ENCODE assay signal across 8 cellular contexts in the genomic region with DNA sequence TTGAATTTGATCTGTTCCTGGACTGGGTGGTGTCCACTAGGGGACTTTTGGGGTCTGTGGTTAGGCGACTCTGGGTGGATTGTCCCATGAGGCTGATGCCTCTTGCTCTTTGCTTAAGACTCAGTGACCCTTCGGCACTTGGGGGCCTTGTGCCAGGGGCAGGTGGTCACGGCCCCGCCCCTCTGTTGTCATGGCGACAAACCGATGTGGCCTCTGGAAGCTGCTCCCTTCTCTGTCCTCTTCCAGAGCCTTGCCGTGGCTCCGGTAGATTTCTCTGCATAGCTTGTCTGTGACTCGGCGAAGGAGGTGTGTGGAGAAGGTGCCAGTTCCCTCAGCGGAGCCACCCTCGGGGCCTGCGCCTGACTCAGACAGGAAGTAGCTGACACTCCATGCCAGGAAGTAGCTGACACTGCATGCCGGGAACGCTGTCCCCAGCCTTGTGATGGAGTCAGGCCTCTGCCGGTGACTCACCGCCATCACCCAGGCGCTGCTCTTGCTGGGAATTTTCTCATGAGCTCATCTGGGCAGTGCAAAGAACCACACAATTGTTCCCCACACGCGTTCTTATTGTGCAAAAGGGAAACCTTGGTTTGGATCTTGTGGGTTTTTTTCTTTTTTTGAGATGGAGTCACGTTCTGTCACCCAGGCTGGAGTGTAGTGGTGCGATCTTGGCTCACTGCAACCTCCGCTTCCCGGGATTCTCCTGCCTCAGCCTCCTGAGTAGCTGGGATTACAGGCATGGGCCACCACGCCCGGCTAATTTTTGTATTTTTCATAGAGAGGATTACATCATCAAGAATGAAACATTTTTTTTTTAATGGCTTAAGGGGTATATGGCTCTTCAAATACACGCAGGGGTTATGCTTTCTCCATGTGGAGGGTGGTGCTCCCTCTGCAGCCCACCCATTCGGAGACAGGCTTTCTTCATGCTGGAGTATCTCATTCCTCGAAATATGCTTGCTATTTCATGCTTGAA.
DNase-seq lines count a peak whose midpoint lies in the region; ATAC-seq and TF ChIP-seq lines count a peak whose summit lies in the region.

No MANE protein-coding gene starts in this region.

- peak; percentile 98 for DNase-seq in GM04504 (ENCODE audit: low read depth)
- peak; percentile 89 for DNase-seq in PC-3
- DNase-seq in activated T-helper 1 cell treated with anti-CD3 and anti-CD28 coated beads, Interleukin-2, amount 50 U/mL, for 16 hours (ENCODE audit: low read depth in 1 of 2, low spot score in 1 of 2), result peak; percentile 75 to 84
- DNase-seq in fibroblast of gingiva (ENCODE audit: low read depth), result peak; percentile 93
- DNase-seq in neural progenitor cell (ENCODE audit: low spot score), result peak; percentile 52
- peak; percentile 95 for DNase-seq in stimulated activated naive CD4-positive, alpha-beta T cell treated with Interleukin-2 at 50 U/mL for 16 hours (lab: John Stamatoyannopoulos, UW)
- no peak for DNase-seq in NCI-H1048 (lab: John Stamatoyannopoulos, UW)

- TF ChIP-seq CTCF in PC-3 (conservative IDR thresholded peaks at IDR 0.05; ENCODE audit: low read depth, low read length), result no peak
- TF ChIP-seq CTCF in neural progenitor cell (IDR thresholded peaks at IDR 0.05), result no peak

- H3K4me1 ChIP-seq in PC-3 (ENCODE audit: insufficient read depth, low read length), result peaks cover 15% of the 10 kb centered on the region
- H3K4me1 ChIP-seq in neural progenitor cell, result no peaks in the 10 kb centered on the region

- H3K36me3 Mint-ChIP-seq in neural progenitor cell, result peaks cover 4% of the 10 kb centered on the region

- H3K9me3 Mint-ChIP-seq in neural progenitor cell, result peaks cover 6% of the 10 kb centered on the region

- H3F3A ChIP-seq in PC-3 (ENCODE audit: low read length, unreplicated experiment), result no peaks in the 10 kb centered on the region
- H3F3A ChIP-seq in neural progenitor cell (ENCODE audit: low read depth), result no peaks in the 10 kb centered on the region

- H3K9ac ChIP-seq in PC-3 (ENCODE audit: low read length) (peak overlapping the region; percentile 61), neural progenitor cell (no peak overlapping the region)

- intact Hi-C loops in PC-3 (cut with micrococcal nuclease), result loop anchor here (2.0 to 5.0 kb wide), 2 partner anchors 37 to 73 kb away; a partner anchor contains a TSS

- H3K9me3 ChIP-seq in PC-3 (ENCODE audit: low read length) (no peaks in the 10 kb centered on the region), neural progenitor cell (ENCODE audit: low read depth) (no peaks in the 10 kb centered on the region)

- ATAC-seq in HG02610 (IDR thresholded peaks at IDR 0.05; ENCODE audit: unreplicated experiment) (peak; percentile 65), PC-3 (peak; percentile 98)

- H3K27me3 Mint-ChIP-seq in neural progenitor cell (ENCODE audit: insufficient read depth, low read depth), result peaks cover 2% of the 10 kb centered on the region

- CTCF ChIA-PET in PC-3 (lab: Charles Lee), result interaction anchor here (0.9 to 1.2 kb wide), 3 partner anchors 73 to 131 kb away, joined by 3 to 9 read pairs (median 4); a partner anchor contains a TSS

- H2AFZ ChIP-seq in PC-3 (ENCODE audit: low read length) (peak overlapping the region; percentile 48), neural progenitor cell (replicated peaks) (no peak overlapping the region)

- TSS peak; percentile 26 for BruUV-seq in PC-3 (replicated peaks; lab: Mats Ljungman, UMichigan)

- peak overlapping the region; percentile 94 for H3K27ac Mint-ChIP-seq in neural progenitor cell

- peaks cover 44% of the 10 kb centered on the region for H3K4me1 Mint-ChIP-seq in neural progenitor cell

- no peaks in the 10 kb centered on the region for H3K27me3 ChIP-seq in PC-3 (ENCODE audit: low read length)
- H3K27me3 ChIP-seq in neural progenitor cell, result no peaks in the 10 kb centered on the region

- H3K9me2 ChIP-seq in PC-3 (replicated peaks; ENCODE audit: low read length), result no peaks in the 10 kb centered on the region

- H3K4me3 Mint-ChIP-seq in neural progenitor cell, result peak overlapping the region; percentile 27

- no peaks in the 10 kb centered on the region for H4K20me1 ChIP-seq in PC-3 (ENCODE audit: low read length)
- H4K20me1 ChIP-seq in neural progenitor cell (ENCODE audit: low read depth), result no peaks in the 10 kb centered on the region

- no peaks in the 10 kb centered on the region for H3K79me2 ChIP-seq in PC-3 (ENCODE audit: low read length)
- H3K79me2 ChIP-seq in neural progenitor cell (ENCODE audit: low read depth), result no peaks in the 10 kb centered on the region

- H3K27ac ChIP-seq in PC-3 (ENCODE audit: low read length) (peak overlapping the region; percentile 87), neural progenitor cell (no peak overlapping the region)

- H3K4me2 ChIP-seq in PC-3 (ENCODE audit: low read length), result peak overlapping the region; percentile 72
- no peak overlapping the region for H3K4me2 ChIP-seq in neural progenitor cell

- H3K36me3 ChIP-seq in PC-3 (ENCODE audit: low read depth, low read length) (no peaks in the 10 kb centered on the region), neural progenitor cell (no peaks in the 10 kb centered on the region)

- POLR2A ChIA-PET in PC-3 (lab: Charles Lee; ENCODE audit: unreplicated experiment), result interaction anchor here (0.6 to 0.9 kb wide), 2 partner anchors 67 to 117 kb away, joined by 3 read pairs; no protein-coding TSS in a partner anchor

- H3K4me3 ChIP-seq in PC-3 (ENCODE audit: low read length) (peak overlapping the region; percentile 50; the same call in 1 of the 2 replicates), neural progenitor cell (no peak overlapping the region)
